ENCODE assay signal across 8 cellular contexts in genomic region chr1:212916395-212917133, GRCh38. TPM values are rescaled to one million over a fixed set of nuclear protein-coding genes. Genes with fewer than 3 reads are reported as not detected.
DNase-seq lines count a peak whose midpoint lies in the region; ATAC-seq lines count a peak whose summit lies in the region.

No MANE protein-coding gene starts in this region.

- H3K36me3 Mint-ChIP-seq in activated T-helper 2 cell treated with anti-CD3 and anti-CD28 coated beads, Interferon-gamma antibody, Interleukin-2, Interleukin-4, amounts not matched to agents 10 μg/mL and 5 μg/mL and 100 μg/mL, durations not matched to agents 14 hours and 24 hours and 36 hours (ENCODE audit: low read depth): no peaks in the 10 kb centered on the region
- H3K36me3 Mint-ChIP-seq in activated CD4-positive, alpha-beta T cell treated with anti-CD3 and anti-CD28 coated beads, Interleukin-2, amount 10 ng/mL, durations not matched to agents 7 days and 5 days (ENCODE audit: low read depth): no peaks in the 10 kb centered on the region

- no peaks in the 10 kb centered on the region for H3K9me3 Mint-ChIP-seq in activated T-helper 2 cell treated with anti-CD3 and anti-CD28 coated beads, Interferon-gamma antibody, Interleukin-2, Interleukin-4, amounts not matched to agents 10 μg/mL and 5 μg/mL and 100 μg/mL, durations not matched to agents 14 hours and 24 hours and 36 hours
- H3K9me3 Mint-ChIP-seq in activated CD4-positive, alpha-beta T cell treated with anti-CD3 and anti-CD28 coated beads, Interleukin-2, amount 10 ng/mL, durations not matched to agents 7 days and 5 days: no peaks in the 10 kb centered on the region

- H3K4me1 Mint-ChIP-seq in activated T-helper 2 cell treated with anti-CD3 and anti-CD28 coated beads, Interferon-gamma antibody, Interleukin-2, Interleukin-4, amounts not matched to agents 10 μg/mL and 5 μg/mL and 100 μg/mL, durations not matched to agents 14 hours and 24 hours and 36 hours (ENCODE audit: low read depth): no peaks in the 10 kb centered on the region
- no peaks in the 10 kb centered on the region for H3K4me1 Mint-ChIP-seq in activated CD4-positive, alpha-beta T cell treated with anti-CD3 and anti-CD28 coated beads, Interleukin-2, amount 10 ng/mL, durations not matched to agents 7 days and 5 days

- ATAC-seq in GM21390 (IDR thresholded peaks at IDR 0.05; ENCODE audit: unreplicated experiment) (peak; percentile 46), left cardiac atrium (peak; percentile 58 to 81), HG02840 (IDR thresholded peaks at IDR 0.05; ENCODE audit: low FRiP score, unreplicated experiment) (no peak)

- DNase-seq in OCI-M1 (lab: John Stamatoyannopoulos, UW) (peak; percentile 17), left cardiac atrium (peak; percentile 59), skeletal muscle cell (ENCODE audit: low read depth) (peak; percentile 39), glomerular visceral epithelial cell (ENCODE audit: extremely low spot score) (no peak)
- DNase-seq in activated T-helper 2 cell treated with anti-CD3 and anti-CD28 coated beads, Interferon-gamma antibody, Interleukin-2, Interleukin-4, amounts not matched to agents 10 μg/mL and 5 μg/mL and 100 μg/mL, durations not matched to agents 14 hours and 24 hours and 36 hours (ENCODE audit: low spot score): no peak
- DNase-seq in activated CD4-positive, alpha-beta T cell treated with anti-CD3 and anti-CD28 coated beads, Interleukin-2, amount 10 ng/mL, durations not matched to agents 7 days and 5 days: no peak

- POLR2A ChIA-PET in activated CD4-positive, alpha-beta T cell treated with anti-CD3 and anti-CD28 coated beads, Interleukin-2, amount 10 ng/mL, durations not matched to agents 7 days and 5 days (lab: Charles Lee): no interaction called here

- peaks cover 9% of the 10 kb centered on the region for H3K27me3 Mint-ChIP-seq in activated T-helper 2 cell treated with anti-CD3 and anti-CD28 coated beads, Interferon-gamma antibody, Interleukin-2, Interleukin-4, amounts not matched to agents 10 μg/mL and 5 μg/mL and 100 μg/mL, durations not matched to agents 14 hours and 24 hours and 36 hours (ENCODE audit: low read depth)
- peaks cover 6% of the 10 kb centered on the region for H3K27me3 Mint-ChIP-seq in activated CD4-positive, alpha-beta T cell treated with anti-CD3 and anti-CD28 coated beads, Interleukin-2, amount 10 ng/mL, durations not matched to agents 7 days and 5 days

- H3K27ac Mint-ChIP-seq in activated T-helper 2 cell treated with anti-CD3 and anti-CD28 coated beads, Interferon-gamma antibody, Interleukin-2, Interleukin-4, amounts not matched to agents 10 μg/mL and 5 μg/mL and 100 μg/mL, durations not matched to agents 14 hours and 24 hours and 36 hours: no peak overlapping the region
- H3K27ac Mint-ChIP-seq in activated CD4-positive, alpha-beta T cell treated with anti-CD3 and anti-CD28 coated beads, Interleukin-2, amount 10 ng/mL, durations not matched to agents 7 days and 5 days: no peak overlapping the region

- no peak overlapping the region for H3K4me3 Mint-ChIP-seq in activated T-helper 2 cell treated with anti-CD3 and anti-CD28 coated beads, Interferon-gamma antibody, Interleukin-2, Interleukin-4, amounts not matched to agents 10 μg/mL and 5 μg/mL and 100 μg/mL, durations not matched to agents 14 hours and 24 hours and 36 hours (ENCODE audit: low read depth)
- no peak overlapping the region for H3K4me3 Mint-ChIP-seq in activated CD4-positive, alpha-beta T cell treated with anti-CD3 and anti-CD28 coated beads, Interleukin-2, amount 10 ng/mL, durations not matched to agents 7 days and 5 days

- intact Hi-C loops in left cardiac atrium (cut with DNase I): no loop called here
- intact Hi-C loops in activated T-helper 2 cell treated with anti-CD3 and anti-CD28 coated beads, Interferon-gamma antibody, Interleukin-2, Interleukin-4, amounts not matched to agents 10 μg/mL and 5 μg/mL and 100 μg/mL, durations not matched to agents 14 hours and 24 hours and 36 hours (cut with micrococcal nuclease): no loop called here

- H3K4me3 ChIP-seq in skeletal muscle cell (ENCODE audit: low read depth, low read length): no peak overlapping the region

- CTCF ChIA-PET in activated CD4-positive, alpha-beta T cell treated with anti-CD3 and anti-CD28 coated beads, Interleukin-2, amount 10 ng/mL, durations not matched to agents 7 days and 5 days (lab: Charles Lee): interaction anchor here (0.7 kb wide), 1 partner anchor 16 kb away, joined by 3 read pairs; no protein-coding TSS in a partner anchor

RNA-seq across cellular contexts. Expression of gene VASH2, which starts 33.8 kb away (rescaled TPM):
- total RNA-seq in left cardiac atrium: 1 to 10 TPM; 1.8 to 3.7 TPM
- total RNA-seq in activated T-helper 2 cell treated with anti-CD3 and anti-CD28 coated beads, Interferon-gamma antibody, Interleukin-2, Interleukin-4, amounts not matched to agents 10 μg/mL and 5 μg/mL and 100 μg/mL, durations not matched to agents 14 hours and 24 hours and 36 hours: 1.3 and 1.8 TPM in 2 replicates
- total RNA-seq in activated CD4-positive, alpha-beta T cell treated with anti-CD3 and anti-CD28 coated beads, Interleukin-2, amount 10 ng/mL, durations not matched to agents 7 days and 5 days: under 1 TPM in 1 of 2 experiments, not detected in 1; 0.12 TPM

RNA-seq across cellular contexts. Expression of gene FLVCR1, which starts 58.5 kb away (rescaled TPM):
- total RNA-seq in left cardiac atrium: 1 to 10 TPM; 2.3 to 4.9 TPM
- total RNA-seq in activated T-helper 2 cell treated with anti-CD3 and anti-CD28 coated beads, Interferon-gamma antibody, Interleukin-2, Interleukin-4, amounts not matched to agents 10 μg/mL and 5 μg/mL and 100 μg/mL, durations not matched to agents 14 hours and 24 hours and 36 hours: 23.0 and 24.3 TPM in 2 replicates
- total RNA-seq in activated CD4-positive, alpha-beta T cell treated with anti-CD3 and anti-CD28 coated beads, Interleukin-2, amount 10 ng/mL, durations not matched to agents 7 days and 5 days: 10 to 100 TPM; 11.4 to 16.7 TPM

Comparison
In these comparisons a context has a peak if more than half of its experiments do, and no peak if none do; other contexts are left out.
1. DNase-seq: peak in OCI-M1 (single experiment), left cardiac atrium (single experiment) and skeletal muscle cell (single experiment); none in activated T-helper 2 cell treated with anti-CD3 and anti-CD28 coated beads, Interferon-gamma antibody, Interleukin-2, Interleukin-4, amounts not matched to agents 10 μg/mL and 5 μg/mL and 100 μg/mL, durations not matched to agents 14 hours and 24 hours and 36 hours (single experiment), activated CD4-positive, alpha-beta T cell treated with anti-CD3 and anti-CD28 coated beads, Interleukin-2, amount 10 ng/mL, durations not matched to agents 7 days and 5 days (single experiment) and glomerular visceral epithelial cell (single experiment).